ENCODE assay signal across 8 cellular contexts in genomic region chr1:224329842-224330753, GRCh38. TPM values are rescaled to one million over a fixed set of nuclear protein-coding genes. Genes with fewer than 3 reads are reported as not detected.
DNase-seq lines count a peak whose midpoint lies in the region; ATAC-seq and TF ChIP-seq lines count a peak whose summit lies in the region.

TSS of gene NVL (minus strand) at chr1:224330172. CDS start at chr1:224330127, 45 bp downstream.

- peak within 1 kb of the TSS; percentile 66 to 95 (median 89) for H3K4me2 ChIP-seq in BLaER1 treated with 17β-estradiol and CSF1 and Interleukin-3, amounts not matched to agents 10 nM and 100 nM

- H3K4me3 ChIP-seq in BLaER1 treated with 17β-estradiol and CSF1 and Interleukin-3, amounts not matched to agents 10 nM and 100 nM, result peak within 1 kb of the TSS; percentile 78 to 96 (median 88)
- peak within 1 kb of the TSS; percentile 90 for H3K4me3 ChIP-seq in colonic mucosa

- peak within 1 kb of the TSS; percentile 89 to 97 (median 96) for H3K9ac ChIP-seq in BLaER1 treated with 17β-estradiol and CSF1 and Interleukin-3, amounts not matched to agents 10 nM and 100 nM
- peak within 1 kb of the TSS; percentile 91 to 93 for H3K9ac ChIP-seq in colonic mucosa (ENCODE audit: low read depth in 2 of 2, low read length in 2 of 2)

- intact Hi-C loops in colonic mucosa (cut with DNase I), result loop anchor here (10.0 kb wide), 1 partner anchor 155 kb away; no protein-coding TSS in a partner anchor

- DNase-seq in NCI-H526 treated with DMSO at 0.1 percent for 48 hours (lab: John Stamatoyannopoulos, UW) (peak; percentile 72), colonic mucosa (peak; percentile 89)
- peak; percentile 88 for DNase-seq in activated CD4-positive, alpha-beta T cell treated with anti-CD3 and anti-CD28 coated beads for 48 hours
- peak; percentile 58 to 74 (median 62) for DNase-seq in stimulated activated CD4-positive, alpha-beta T cell treated with anti-CD3 and anti-CD28 coated beads, Interleukin-1b, Interleukin-23, amount 100 ng/mL, for 24 hours (ENCODE audit: low read depth in 4 of 4, low spot score in 1 of 4)

- no peaks in the 10 kb centered on the region for H3K9me3 ChIP-seq in BLaER1 treated with 17β-estradiol and CSF1 and Interleukin-3, amounts not matched to agents 10 nM and 100 nM (replicated peaks in 1 of 11)
- H3K9me3 ChIP-seq in colonic mucosa, result no peaks in the 10 kb centered on the region

- ATAC-seq in GM19328 (IDR thresholded peaks at IDR 0.05; ENCODE audit: unreplicated experiment), result peak; percentile 71
- peak; percentile 72 for ATAC-seq in HG03469 (IDR thresholded peaks at IDR 0.05; ENCODE audit: unreplicated experiment)

- H4K20me1 ChIP-seq in BLaER1 treated with 17β-estradiol and CSF1 and Interleukin-3, amounts not matched to agents 10 nM and 100 nM, result peaks cover 0 to 42% (median 16%) of the 10 kb centered on the region in 11 experiments; a peak in 10 of 22 replicates

- peaks cover 14 to 29% (median 23%) of the 10 kb centered on the region in 11 experiments; a peak in 21 of 22 replicates for H3K36me3 ChIP-seq in BLaER1 treated with 17β-estradiol and CSF1 and Interleukin-3, amounts not matched to agents 10 nM and 100 nM
- no peaks in the 10 kb centered on the region for H3K36me3 ChIP-seq in colonic mucosa

- H3K4me1 ChIP-seq in BLaER1 treated with 17β-estradiol and CSF1 and Interleukin-3, amounts not matched to agents 10 nM and 100 nM, result peaks cover 43 to 51% (median 44%) of the 10 kb centered on the region in 10 experiments
- H3K4me1 ChIP-seq in colonic mucosa, result peaks cover 10% of the 10 kb centered on the region

- H3K27ac ChIP-seq in BLaER1 treated with 17β-estradiol and CSF1 and Interleukin-3, amounts not matched to agents 10 nM and 100 nM, result peak within 1 kb of the TSS; percentile 93 to 99 (median 98)
- peak within 1 kb of the TSS; percentile 93 for H3K27ac ChIP-seq in colonic mucosa
- H3K27ac ChIP-seq in layer of hippocampus (ENCODE audit: low read depth, low read length), result peak within 1 kb of the TSS; percentile 97

- no peaks in the 10 kb centered on the region for H3K27me3 ChIP-seq in BLaER1 treated with 17β-estradiol and CSF1 and Interleukin-3, amounts not matched to agents 10 nM and 100 nM
- no peaks in the 10 kb centered on the region for H3K27me3 ChIP-seq in colonic mucosa
- H3K27me3 ChIP-seq in layer of hippocampus (ENCODE audit: control insufficient read depth, insufficient read depth, low read length), result no peaks in the 10 kb centered on the region

- no peak for TF ChIP-seq CTCF in colonic mucosa (IDR thresholded peaks at IDR 0.05)

RNA-seq across cellular contexts. Expression of gene NVL, which starts in this region (rescaled TPM):
- 10 to 100 TPM; 39.4 to 51.5 TPM for total RNA-seq in colonic mucosa

Comparison
In these comparisons a context has a peak if more than half of its experiments do, and no peak if none do; other contexts are left out.
1. Peak in every context shown above with its lines: DNase-seq, ATAC-seq, H3K4me3 ChIP-seq and H3K27ac ChIP-seq.